ENCODE assay signal across 16 cellular contexts in genomic region chr3:189948724-189949045, GRCh38.
DNase-seq lines count a peak whose midpoint lies in the region; ATAC-seq, FAIRE-seq and TF ChIP-seq lines count a peak whose summit lies in the region.
"Had no signal": no experiment of that assay in that cellular context is flagged by ENCODE, and none has a peak within 500 bp of the region (broad histone marks: within the 10 kb centered on the region; RNA-seq: fewer than 3 reads in every experiment).

No MANE protein-coding gene starts in this region.

- H3K9ac ChIP-seq in SK-N-MC (ENCODE audit: insufficient read length) = peak overlapping the region; percentile 77
- H3K9ac ChIP-seq: BLaER1 had no signal

- no peak for TF ChIP-seq POLR2A in A549 (IDR thresholded peaks at IDR 0.05; ENCODE audit: low read length)
- no peak for TF ChIP-seq POLR2A in esophagus squamous epithelium (IDR thresholded peaks at IDR 0.05)
- TF ChIP-seq POLR2A in body of pancreas (IDR thresholded peaks at IDR 0.05) = no peak

- H3K4me1 ChIP-seq in A549 (peaks cover 12% of the 10 kb centered on the region), esophagus squamous epithelium (peaks cover 5 to 57% (median 7%) of the 10 kb centered on the region in 3 donors), body of pancreas (no peaks in the 10 kb centered on the region)

- H3K27me3 ChIP-seq in esophagus squamous epithelium = no peaks in the 10 kb centered on the region
- no peaks in the 10 kb centered on the region for H3K27me3 ChIP-seq in body of pancreas
- H3K27me3 ChIP-seq: BLaER1 had no signal

- TF ChIP-seq CTCF in A549 (IDR thresholded peaks at IDR 0.05) = peak; percentile 6; the same call in 1 of the 3 replicates
- no peak for TF ChIP-seq CTCF in esophagus squamous epithelium (IDR thresholded peaks at IDR 0.05)
- no peak for TF ChIP-seq CTCF in body of pancreas (IDR thresholded peaks at IDR 0.05)

- H3K4me3 ChIP-seq in A549 = no peak overlapping the region
- H3K4me3 ChIP-seq in SK-N-MC = no peak overlapping the region
- H3K4me3 ChIP-seq in esophagus squamous epithelium = no peak overlapping the region
- no peak overlapping the region for H3K4me3 ChIP-seq in body of pancreas
- H3K4me3 ChIP-seq: BLaER1 had no signal

- peaks cover 8% of the 10 kb centered on the region; the same call in 1 of the 2 replicates for H3K36me3 ChIP-seq in SK-N-MC (ENCODE audit: insufficient read depth, low read length)
- H3K36me3 ChIP-seq in esophagus squamous epithelium = no peaks in the 10 kb centered on the region
- no peaks in the 10 kb centered on the region for H3K36me3 ChIP-seq in body of pancreas (replicated peaks in 1 of 2; ENCODE audit: insufficient read depth in 1 of 2, low read depth in 2 of 2)
- H3K36me3 ChIP-seq: BLaER1 had no signal

- FAIRE-seq in A549 (lab: Jason Lieb, UNC) (no peak), GM19239 (lab: Jason Lieb, UNC) (no peak)

- H3K4me2 ChIP-seq in A549 = peak overlapping the region; percentile 2; the same call in 1 of the 3 replicates
- H3K4me2 ChIP-seq: BLaER1 had no signal

- no peak for TF ChIP-seq EP300 in A549 (IDR thresholded peaks at IDR 0.05)

- intact Hi-C loops in esophagus squamous epithelium (cut with DNase I) (loop anchor here (10.0 kb wide), 1 partner anchor 154 kb away; no protein-coding TSS in a partner anchor), body of pancreas (cut with DNase I) (no loop called here)

- POLR2A ChIA-PET in A549 (lab: Yijun Ruan, JAX) = no interaction called here

- ATAC-seq in A549 = no peak
- peak; percentile 19 for ATAC-seq in HG02852 (IDR thresholded peaks at IDR 0.05; ENCODE audit: unreplicated experiment)
- no peak for ATAC-seq in body of pancreas
- ATAC-seq: CD8-positive, alpha-beta T cell had no signal

- no peak for DNase-seq in A549 (ENCODE audit: low read depth in 1 of 2, low spot score in 1 of 2)
- no peak for DNase-seq in SK-N-MC (ENCODE audit: low read depth, low spot score)
- no peak for DNase-seq in esophagus squamous epithelium (lab: John Stamatoyannopoulos, UW)
- no peak for DNase-seq in body of pancreas
- no peak for DNase-seq in globus pallidus (ENCODE audit: low spot score)
- DNase-seq in T1000 (lab: John Stamatoyannopoulos, UW) = no peak
- no peak for DNase-seq in GM19239 (ENCODE audit: insufficient read length, low spot score)
- DNase-seq: CD8-positive, alpha-beta T cell; H7; KG1; NCI-H1417 treated with DMSO at 0.1 percent for 48 hours; NCI-H187 treated with DMSO at 0.1 percent for 48 hours; NCI-H2227 treated with DMSO at 0.1 percent for 48 hours; Right ventricle myocardium superior had no signal

- H3K9me3 ChIP-seq in A549 = no peaks in the 10 kb centered on the region
- no peaks in the 10 kb centered on the region; the same call in 1 of the 2 replicates for H3K9me3 ChIP-seq in SK-N-MC (ENCODE audit: low read depth, low read length)
- no peaks in the 10 kb centered on the region for H3K9me3 ChIP-seq in esophagus squamous epithelium
- H3K9me3 ChIP-seq in body of pancreas = no peaks in the 10 kb centered on the region
- H3K9me3 ChIP-seq: BLaER1 had no signal

- H3K27ac ChIP-seq in A549 = peak overlapping the region; percentile 68 to 72
- peak overlapping the region; percentile 98 for H3K27ac ChIP-seq in SK-N-MC
- H3K27ac ChIP-seq in esophagus squamous epithelium = peak overlapping the region in 3 of 4 donors; percentile 31 to 93 (median 69)
- H3K27ac ChIP-seq in body of pancreas = no peak overlapping the region
- H3K27ac ChIP-seq: BLaER1 had no signal

- CTCF ChIA-PET in A549 (lab: Yijun Ruan, JAX) = interaction anchor here (0.6 to 1.8 kb wide), 24 partner anchors 8 to 790 kb away, joined by 3 to 10 read pairs (median 3); no protein-coding TSS in a partner anchor

- TF ChIP-seq RAD21 in A549 (conservative IDR thresholded peaks at IDR 0.05 in 1 of 2, IDR thresholded peaks at IDR 0.05 in 1 of 2) = no peak

TF ChIP-seq in A549, 52 proteins besides CTCF, POLR2A, EP300 and RAD21:
- TF ChIP-seq CBX2 (IDR thresholded peaks at IDR 0.05; ENCODE audit: borderline replicate concordance, low read depth) (no peak), REST (IDR thresholded peaks at IDR 0.05) (no peak)

Comparison
In these comparisons a context has a peak if more than half of its experiments do, and no peak if none do; other contexts are left out.
1. H3K27ac ChIP-seq: peak in A549 (2 of 2), SK-N-MC (single experiment) and esophagus squamous epithelium (3 of 4); none in body of pancreas (0 of 4).